ENCODE assay signal across 28 cellular contexts in the genomic region with DNA sequence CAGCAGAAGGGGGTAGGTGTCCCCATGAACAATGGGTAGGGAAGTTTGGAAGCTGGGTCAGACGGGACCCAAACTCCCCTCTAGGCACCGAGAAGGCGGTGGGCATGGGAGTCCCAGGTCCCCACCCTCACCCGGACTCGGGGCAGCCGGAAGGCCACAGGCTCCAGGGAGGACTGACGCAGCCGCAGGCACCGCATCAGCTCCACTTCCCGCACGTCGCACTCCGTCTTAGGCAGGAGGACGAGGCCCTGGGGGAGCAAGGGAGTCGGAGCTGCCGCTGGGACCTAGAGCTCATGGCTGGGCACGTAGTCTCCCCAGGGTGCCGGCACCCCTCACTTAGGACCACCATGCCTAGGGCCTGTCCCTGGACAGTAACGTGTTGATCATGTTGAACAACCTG. TPM values are rescaled to one million over a fixed set of nuclear protein-coding genes. Genes with fewer than 3 reads are reported as not detected.
"Had no signal": no experiment of that assay in that cellular context is flagged by ENCODE, and none has a peak within 500 bp of the region (broad histone marks: within the 10 kb centered on the region; RNA-seq: fewer than 3 reads in every experiment).

No MANE protein-coding gene starts in this region.

- H3K4me3 ChIP-seq: adrenal gland, ascending aorta, coronary artery, dorsolateral prefrontal cortex, gastroesophageal sphincter, hepatocyte, ovary, smooth muscle cell, suprapubic skin, tibial artery, upper lobe of right lung had no signal

- H3K27ac ChIP-seq: adrenal gland, ascending aorta, coronary artery, gastroesophageal sphincter, hepatocyte, ovary, suprapubic skin, tibial artery, upper lobe of right lung had no signal

- H3K4me2 ChIP-seq: hepatocyte, smooth muscle cell had no signal

- H3K79me2 ChIP-seq: hepatocyte had no signal

- H3K9me3 ChIP-seq: adrenal gland, ascending aorta, gastroesophageal sphincter, ovary, suprapubic skin, tibial artery, upper lobe of right lung had no signal

- H2AFZ ChIP-seq: hepatocyte had no signal

- H3K27me3 ChIP-seq: adrenal gland, ascending aorta, dorsolateral prefrontal cortex, gastroesophageal sphincter, hepatocyte, ovary, suprapubic skin, tibial artery, upper lobe of right lung had no signal

- DNase-seq: activated CD4-positive, alpha-beta memory T cell treated with anti-CD3 and anti-CD28 coated beads for 36 hours; activated CD4-positive, alpha-beta T cell treated with anti-CD3 and anti-CD28 coated beads, Interleukin-2, amount 10 ng/mL, durations not matched to agents 24 days and 14 days; activated CD4-positive, CD25-positive, alpha-beta regulatory T cell treated with anti-CD3 and anti-CD28 coated beads, Interleukin-2, amount 50 U/mL, for 72 hours; activated CD8-positive, alpha-beta memory T cell treated with anti-CD3 and anti-CD28 coated beads, Interleukin-2, amount 50 U/mL, for 4 hours; activated effector memory CD4-positive, alpha-beta T cell treated with anti-CD3 and anti-CD28 coated beads, Interleukin-2, amount 50 U/mL, for 16 hours; activated naive CD4-positive, alpha-beta T cell treated with anti-CD3 and anti-CD28 coated beads for 36 hours; activated naive CD8-positive, alpha-beta T cell treated with anti-CD3 and anti-CD28 coated beads for 36 hours; activated T-cell treated with anti-CD3 and anti-CD28 coated beads, Interleukin-2, amount 50 U/mL, for 1 hour; adrenal gland; effector memory CD4-positive, alpha-beta T cell; left cardiac atrium; mammary epithelial cell; naive B cell; nephron progenitor cell; stimulated activated CD4-positive, alpha-beta T cell treated with anti-CD3 and anti-CD28 coated beads, Interleukin-15, amount 100 ng/mL, for 24 hours; stimulated activated CD4-positive, alpha-beta T cell treated with anti-CD3 and anti-CD28 coated beads, Interleukin-2, amount 100 ng/mL, for 24 hours; T-helper 9 cell; tibial artery; upper lobe of right lung had no signal

- H3K4me1 ChIP-seq: adrenal gland, ascending aorta, upper lobe of right lung had no signal

- H3K36me3 ChIP-seq: ovary had no signal

RNA-seq across cellular contexts. Expression of a gene that starts 13.4 kb away (rescaled TPM):
- total RNA-seq: activated naive CD4-positive, alpha-beta T cell treated with anti-CD3 and anti-CD28 coated beads for 36 hours; T-helper 1 cell treated with Interleukin-12 subunit alpha and Interleukin-12 subunit beta and Interleukin-4 antibody, amounts not matched to agents 30 ng/mL and 1 ng/mL, for 36 hours had no signal
